ENCODE assay signal across 8 cellular contexts in genomic region chr3:101685050-101685400, GRCh38. TPM values are rescaled to one million over a fixed set of nuclear protein-coding genes. Genes with fewer than 3 reads are reported as not detected.
DNase-seq lines count a peak whose midpoint lies in the region; ATAC-seq, FAIRE-seq and TF ChIP-seq lines count a peak whose summit lies in the region.

No MANE protein-coding gene starts in this region.

- H3K4me3 ChIP-seq in K562: peak overlapping the region; percentile 86
- H3K4me3 ChIP-seq in lung: peak overlapping the region; percentile 77
- peak overlapping the region; percentile 50 to 63 (median 55) for H3K4me3 ChIP-seq in upper lobe of left lung

- no peaks in the 10 kb centered on the region for H3K27me3 Mint-ChIP-seq in activated naive CD4-positive, alpha-beta T cell treated with anti-CD3 and anti-CD28 coated beads, Interleukin-2, amount 50 U/mL, for 24 hours

- POLR2A ChIA-PET in K562 (lab: Yijun Ruan, JAX): interaction anchor here (0.6 to 4.6 kb wide), 6 partner anchors 8 to 310 kb away, joined by 3 to 70 read pairs (median 4); partner anchors contain the start of genes PCNP, SENP7 and ZBTB11

- TF ChIP-seq POLR2A in K562 (conservative IDR thresholded peaks at IDR 0.05): no peak
- no peak for TF ChIP-seq POLR2A in upper lobe of left lung (IDR thresholded peaks at IDR 0.05)

- intact Hi-C loops in K562 (cut with micrococcal nuclease): loop anchor here (10.0 kb wide), 1 partner anchor 1280 kb away; the partner anchor contains the start of genes LNP1 and TOMM70

- H3K27ac Mint-ChIP-seq in activated naive CD4-positive, alpha-beta T cell treated with anti-CD3 and anti-CD28 coated beads, Interleukin-2, amount 50 U/mL, for 24 hours: peak overlapping the region; percentile 98

- peak overlapping the region; percentile 98 for H3K27ac ChIP-seq in K562 (ENCODE audit: extremely low read depth, low read depth, low read length)
- H3K27ac ChIP-seq in lung (ENCODE audit: low read depth in 1 of 2, low read length in 1 of 2): peak overlapping the region in 1 of 2 donors; percentile 90
- peak overlapping the region; percentile 87 to 92 (median 90) for H3K27ac ChIP-seq in upper lobe of left lung

- H3K4me1 ChIP-seq in K562 (replicated peaks in 1 of 2; ENCODE audit: control insufficient read depth in 2 of 2, insufficient read depth in 2 of 2, low read length in 2 of 2) (peaks cover 0 to 3% of the 10 kb centered on the region in 2 experiments; a peak in 3 of 5 replicates), lung (ENCODE audit: control insufficient read depth in 2 of 2, insufficient read depth in 2 of 2, low read length in 2 of 2) (peaks cover 7 to 11% of the 10 kb centered on the region in 2 donors), upper lobe of left lung (peaks cover 36 to 69% (median 38%) of the 10 kb centered on the region in 4 donors)

- H3K4me1 Mint-ChIP-seq in activated naive CD4-positive, alpha-beta T cell treated with anti-CD3 and anti-CD28 coated beads, Interleukin-2, amount 50 U/mL, for 24 hours: peaks cover 40% of the 10 kb centered on the region

- ATAC-seq in K562 (no peak), lung (ENCODE audit: insufficient read depth, low FRiP score) (no peak), upper lobe of left lung (ENCODE audit: low FRiP score in 2 of 2) (no peak), GM21515 (IDR thresholded peaks at IDR 0.05; ENCODE audit: unreplicated experiment) (no peak)

- peaks cover 73% of the 10 kb centered on the region for H3K79me2 ChIP-seq in K562 (ENCODE audit: control insufficient read depth, insufficient read depth, low read length)

- CTCF ChIA-PET in K562 (lab: Yijun Ruan, JAX; ENCODE audit: low intra/inter-chr PET ratio): interaction anchor here (0.7 kb wide), 1 partner anchor 291 kb away, joined by 3 read pairs; no protein-coding TSS in a partner anchor

- in situ Hi-C loops in K562 (cut with MboI): loop anchor here (10.0 kb wide), 1 partner anchor 110 kb away; the partner anchor contains the start of gene PCNP

- H3K9me3 ChIP-seq in K562 (replicated peaks; ENCODE audit: control insufficient read depth, insufficient read depth, low read depth, low read length) (no peaks in the 10 kb centered on the region), lung (ENCODE audit: control insufficient read depth in 2 of 2, insufficient read depth in 1 of 2, low read length in 1 of 2) (no peaks in the 10 kb centered on the region), upper lobe of left lung (no peaks in the 10 kb centered on the region)

- no peak for TF ChIP-seq RAD21 in K562 (CRISPR knock-in tag; conservative IDR thresholded peaks at IDR 0.05 in 1 of 2, IDR thresholded peaks at IDR 0.05 in 1 of 2)

- H3K4me2 ChIP-seq in K562 (ENCODE audit: insufficient read depth, low read length): peak overlapping the region; percentile 99

- H3K9ac ChIP-seq in K562 (ENCODE audit: insufficient read depth in 1 of 2, low read depth in 2 of 2, low read length in 2 of 2): peak overlapping the region; percentile 93 to 100

- no peak for DNase-seq in activated naive CD4-positive, alpha-beta T cell (lab: John Stamatoyannopoulos, UW)
- no peak for DNase-seq in K562 (ENCODE audit: extremely low read depth in 1 of 4, low spot score in 3 of 4)
- DNase-seq in lung (ENCODE audit: low spot score): no peak
- no peak for DNase-seq in upper lobe of left lung
- DNase-seq in NCI-H748 treated with DMSO at 0.1 percent for 48 hours (lab: John Stamatoyannopoulos, UW): no peak
- no peak for DNase-seq in D341Med (ENCODE audit: low spot score)

- no peaks in the 10 kb centered on the region for H3K9me1 ChIP-seq in K562 (ENCODE audit: control insufficient read depth, insufficient read depth, low read length)

- no peak for FAIRE-seq in K562 (lab: Jason Lieb, UNC)

- no peak for TF ChIP-seq CTCF in K562 (IDR thresholded peaks at IDR 0.05 in 2 of 3, conservative IDR thresholded peaks at IDR 0.05 in 1 of 3; ENCODE audit: insufficient read depth in 2 of 3, low read depth in 1 of 3, low read length in 3 of 3)
- no peak for TF ChIP-seq CTCF in lung (IDR thresholded peaks at IDR 0.05; ENCODE audit: control extremely low read depth, extremely low read depth)
- no peak for TF ChIP-seq CTCF in upper lobe of left lung (IDR thresholded peaks at IDR 0.05)

- no peak overlapping the region for H2AFZ ChIP-seq in K562 (ENCODE audit: low read depth, low read length)

- H4K20me1 ChIP-seq in K562 (replicated peaks; ENCODE audit: control insufficient read depth, insufficient read depth, low read length): peaks cover 7% of the 10 kb centered on the region; the same call in 1 of the 2 replicates

- no peak for TF ChIP-seq EP300 in K562 (IDR thresholded peaks at IDR 0.05; ENCODE audit: low read length)
- no peak for TF ChIP-seq EP300 in upper lobe of left lung (IDR thresholded peaks at IDR 0.05)

- H3K36me3 Mint-ChIP-seq in activated naive CD4-positive, alpha-beta T cell treated with anti-CD3 and anti-CD28 coated beads, Interleukin-2, amount 50 U/mL, for 24 hours: peaks cover 32% of the 10 kb centered on the region

- H3K27me3 ChIP-seq in K562 (ENCODE audit: control insufficient read depth in 2 of 2, insufficient read depth in 2 of 2, low read length in 2 of 2) (no peaks in the 10 kb centered on the region), lung (ENCODE audit: control insufficient read depth, insufficient read depth) (no peaks in the 10 kb centered on the region), upper lobe of left lung (no peaks in the 10 kb centered on the region)

- no TSS peak for BruUV-seq in K562 (replicated peaks; lab: Mats Ljungman, UMichigan)

- H3K4me3 Mint-ChIP-seq in activated naive CD4-positive, alpha-beta T cell treated with anti-CD3 and anti-CD28 coated beads, Interleukin-2, amount 50 U/mL, for 24 hours: peak overlapping the region; percentile 99

- H3K36me3 ChIP-seq in K562 (ENCODE audit: control insufficient read depth, insufficient read depth, low read length): peaks cover 61% of the 10 kb centered on the region
- H3K36me3 ChIP-seq in lung (ENCODE audit: control insufficient read depth in 2 of 2, insufficient read depth in 2 of 2, low read length in 2 of 2): peaks cover 14 to 22% of the 10 kb centered on the region in 2 donors
- H3K36me3 ChIP-seq in upper lobe of left lung: peaks cover 10 to 55% (median 29%) of the 10 kb centered on the region in 4 donors

- H3K9me3 Mint-ChIP-seq in activated naive CD4-positive, alpha-beta T cell treated with anti-CD3 and anti-CD28 coated beads, Interleukin-2, amount 50 U/mL, for 24 hours: no peaks in the 10 kb centered on the region

RNA-seq across cellular contexts. Expression of gene RPL24, which starts 1.5 kb away (rescaled TPM):
- 302 and 379 TPM in 2 replicates for total RNA-seq in K562 (2011; cell fraction: chromatin; rRNA removed; ENCODE audit: low replicate concordance)
- 502 and 519 TPM in 2 replicates for total RNA-seq in K562 (2011; cell fraction: nucleolus; rRNA removed)
- 556 and 741 TPM in 2 replicates for total RNA-seq in K562 (2011; cell fraction: nucleoplasm; rRNA removed)
- total RNA-seq in K562 (2014; rRNA removed): 2,157 and 4,237 TPM in 2 replicates
- 1,726 and 1,992 TPM in 2 replicates for total RNA-seq in K562 (2014; rRNA removed; fragmentation: Illumina TruSeq; extraction: Trizol)
- total RNA-seq in K562 (2015; rRNA removed; fragmentation: Illumina TruSeq; extraction: Trizol): 1,831 and 1,892 TPM in 2 replicates
- total RNA-seq in K562 (2021): 1,401 and 1,590 TPM in 2 replicates
- 1,776 and 1,804 TPM in 2 replicates for polyA plus RNA-seq in K562 (2011; rRNA removed)
- polyA plus RNA-seq in K562 (2011; cell fraction: cytosol; rRNA removed): 424 and 746 TPM in 2 replicates
- 459 and 780 TPM in 2 replicates for polyA plus RNA-seq in K562 (2011; cell fraction: nucleus; rRNA removed)
- 1,572 and 2,137 TPM in 2 replicates for polyA plus RNA-seq in K562 (2012)
- polyA plus RNA-seq in K562 (2014; fragmentation: Illumina TruSeq; extraction: Trizol): 2,147 and 2,288 TPM in 2 replicates
- 1,000 to 10,000 TPM; 1,189 to 1,198 TPM for polyA plus RNA-seq in K562 (2014; fragmentation: Nextera tagmentation; extraction: Ambion mirVana)
- 4,750 and 5,417 TPM in 2 replicates for polyA plus RNA-seq in K562 (2014; rRNA removed)
- 621 and 719 TPM in 2 replicates for polyA minus RNA-seq in K562 (2011; rRNA and poly(A)+ RNA removed)
- 317 and 358 TPM in 2 replicates for polyA minus RNA-seq in K562 (2011; cell fraction: cytosol; rRNA and poly(A)+ RNA removed)
- 175 and 332 TPM in 2 replicates for polyA minus RNA-seq in K562 (2011; cell fraction: nucleus; rRNA and poly(A)+ RNA removed)
- 1,000 to 10,000 TPM in 1 of 2 donors, 100 to 1,000 TPM in 1; 883 to 1,468 TPM for total RNA-seq in lung
- 1,000 to 10,000 TPM; 1,147 to 4,516 TPM for polyA plus RNA-seq in lung
- 1,000 to 10,000 TPM in 1 of 6 donors, 100 to 1,000 TPM in 5; 695 to 1,240 (median 904) TPM for total RNA-seq in upper lobe of left lung

RNA-seq across cellular contexts. Expression of gene ZBTB11, which starts 8.1 kb away (rescaled TPM):
- 32.5 and 111 TPM in 2 replicates for total RNA-seq in K562 (2011; cell fraction: chromatin; rRNA removed; ENCODE audit: low replicate concordance)
- 22.2 and 32.0 TPM in 2 replicates for total RNA-seq in K562 (2011; cell fraction: nucleolus; rRNA removed)
- total RNA-seq in K562 (2011; cell fraction: nucleoplasm; rRNA removed): 39.2 and 53.8 TPM in 2 replicates
- 23.7 and 23.8 TPM in 2 replicates for total RNA-seq in K562 (2014; rRNA removed)
- 26.2 and 28.2 TPM in 2 replicates for total RNA-seq in K562 (2014; rRNA removed; fragmentation: Illumina TruSeq; extraction: Trizol)
- total RNA-seq in K562 (2015; rRNA removed; fragmentation: Illumina TruSeq; extraction: Trizol): 25.1 and 26.3 TPM in 2 replicates
- 21.4 and 21.5 TPM in 2 replicates for total RNA-seq in K562 (2021)
- 25.3 and 31.9 TPM in 2 replicates for polyA plus RNA-seq in K562 (2011; rRNA removed)
- polyA plus RNA-seq in K562 (2011; cell fraction: cytosol; rRNA removed): 6.1 and 8.5 TPM in 2 replicates
- 17.0 and 18.8 TPM in 2 replicates for polyA plus RNA-seq in K562 (2011; cell fraction: nucleus; rRNA removed)
- 12.9 and 13.6 TPM in 2 replicates for polyA plus RNA-seq in K562 (2012)
- 18.8 and 20.9 TPM in 2 replicates for polyA plus RNA-seq in K562 (2014; fragmentation: Illumina TruSeq; extraction: Trizol)
- polyA plus RNA-seq in K562 (2014; fragmentation: Nextera tagmentation; extraction: Ambion mirVana): 1 to 10 TPM; 6.2 to 7.2 TPM
- polyA plus RNA-seq in K562 (2014; rRNA removed): 15.7 and 16.2 TPM in 2 replicates
- 56.1 and 62.4 TPM in 2 replicates for polyA minus RNA-seq in K562 (2011; rRNA and poly(A)+ RNA removed)
- 23.7 and 26.0 TPM in 2 replicates for polyA minus RNA-seq in K562 (2011; cell fraction: cytosol; rRNA and poly(A)+ RNA removed)
- polyA minus RNA-seq in K562 (2011; cell fraction: nucleus; rRNA and poly(A)+ RNA removed): 26.4 and 30.4 TPM in 2 replicates
- total RNA-seq in lung: 10 to 100 TPM; 14.3 to 42.5 TPM
- 1 to 10 TPM; 7.5 to 9.3 TPM for polyA plus RNA-seq in lung
- total RNA-seq in upper lobe of left lung: 10 to 100 TPM; 16.3 to 41.4 (median 19.8) TPM

RNA-seq across cellular contexts. Expression of gene CEP97, which starts 39.4 kb away (rescaled TPM):
- 6.5 and 17.2 TPM in 2 replicates for total RNA-seq in K562 (2011; cell fraction: chromatin; rRNA removed; ENCODE audit: low replicate concordance)
- 4.3 and 4.5 TPM in 2 replicates for total RNA-seq in K562 (2011; cell fraction: nucleolus; rRNA removed)
- total RNA-seq in K562 (2011; cell fraction: nucleoplasm; rRNA removed): 6.2 and 10.3 TPM in 2 replicates
- total RNA-seq in K562 (2014; rRNA removed) (3.6 and 4.3 TPM in 2 replicates), K562 (2014; rRNA removed; fragmentation: Illumina TruSeq; extraction: Trizol) (10.1 and 12.1 TPM in 2 replicates), K562 (2015; rRNA removed; fragmentation: Illumina TruSeq; extraction: Trizol) (8.2 and 8.5 TPM in 2 replicates), K562 (2021) (7.1 and 7.7 TPM in 2 replicates), lung (10 to 100 TPM; 11.1 to 21.0 TPM), upper lobe of left lung (10 to 100 TPM in 1 of 6 donors, 1 to 10 TPM in 5; 4.7 to 14.9 (median 7.7) TPM)
- polyA plus RNA-seq in K562 (2011; rRNA removed) (2.2 and 2.5 TPM in 2 replicates), K562 (2014; fragmentation: Illumina TruSeq; extraction: Trizol) (4.4 TPM in 2 replicates), K562 (2014; fragmentation: Nextera tagmentation; extraction: Ambion mirVana) (1 to 10 TPM; 2.0 to 3.2 TPM), K562 (2014; rRNA removed) (2.6 and 3.5 TPM in 2 replicates), lung (1 to 10 TPM; 1.9 to 2.1 TPM)
- polyA plus RNA-seq in K562 (2011; cell fraction: cytosol; rRNA removed): 0.67 and 1.8 TPM in 2 replicates
- 2.7 and 2.9 TPM in 2 replicates for polyA plus RNA-seq in K562 (2011; cell fraction: nucleus; rRNA removed)
- polyA plus RNA-seq in K562 (2012): 2.4 and 3.0 TPM in 2 replicates
- 8.8 and 10.8 TPM in 2 replicates for polyA minus RNA-seq in K562 (2011; rRNA and poly(A)+ RNA removed)
- 3.8 and 4.9 TPM in 2 replicates for polyA minus RNA-seq in K562 (2011; cell fraction: cytosol; rRNA and poly(A)+ RNA removed)
- polyA minus RNA-seq in K562 (2011; cell fraction: nucleus; rRNA and poly(A)+ RNA removed): 4.2 and 5.1 TPM in 2 replicates
